In genomic region chr13:31967155-31967554, GRCh38 we compare ENCODE assay signal across 17 cellular contexts.
A peak's percentile ranks its signal among the peaks of the same experiment; 100 is the strongest.
DNase-seq lines count a peak whose midpoint lies in the region; ATAC-seq and TF ChIP-seq lines count a peak whose summit lies in the region.
"Had no signal": no experiment of that assay in that cellular context is flagged by ENCODE, and none has a peak within 500 bp of the region (broad histone marks: within the 10 kb centered on the region; RNA-seq: fewer than 3 reads in every experiment).

No MANE protein-coding gene starts in this region.

- H2AFZ ChIP-seq in Loucy (ENCODE audit: low read length) (no peak overlapping the region), mammary epithelial cell (ENCODE audit: low read depth, low read length) (no peak overlapping the region)

- 94% methylated on average over 1 of the region's 1 CpG for WGBS in mammary epithelial cell (ENCODE audit: low coverage, missing lambda C conversion rate)

- POLR2A ChIA-PET in CD4-positive, alpha-beta T cell (lab: Charles Lee), result interaction anchor here (1.0 kb wide), 1 partner anchor 38 kb away, joined by 7 read pairs; no protein-coding TSS in a partner anchor

- H3K27me3 Mint-ChIP-seq in osteocyte (ENCODE audit: unreplicated experiment), result peaks cover 4% of the 10 kb centered on the region
- H3K27me3 Mint-ChIP-seq in CD4-positive, alpha-beta T cell, result no peaks in the 10 kb centered on the region

- CTCF ChIA-PET in mammary epithelial cell (lab: Charles Lee; ENCODE audit: low non-redundant PET), result no interaction called here
- CTCF ChIA-PET in CD4-positive, alpha-beta T cell (lab: Charles Lee), result interaction anchor here (0.9 to 1.0 kb wide), 2 partner anchors 12 to 31 kb away, joined by 3 read pairs; no protein-coding TSS in a partner anchor

- H3K79me2 ChIP-seq in Loucy (ENCODE audit: insufficient read depth, low read length) (no peaks in the 10 kb centered on the region), mammary epithelial cell (ENCODE audit: insufficient read depth, low read length) (no peaks in the 10 kb centered on the region)

- dilution Hi-C loops in mammary epithelial cell (cut with HindIII; ENCODE audit: low sequenced_read_pairs), result no loop called here

- H3K36me3 ChIP-seq in Loucy (ENCODE audit: insufficient read depth, low read length) (no peaks in the 10 kb centered on the region), mammary epithelial cell (ENCODE audit: insufficient read depth, low read length) (no peaks in the 10 kb centered on the region), WERI-Rb-1 (peaks cover 3% of the 10 kb centered on the region)
- H3K36me3 ChIP-seq: gastrocnemius medialis, uterus had no signal

- no TSS peak for BruUV-seq in mammary epithelial cell (replicated peaks; lab: Mats Ljungman, UMichigan)

- H3K4me1 ChIP-seq in Loucy (ENCODE audit: insufficient read depth, low read length, poor library complexity, severe bottlenecking) (no peaks in the 10 kb centered on the region), mammary epithelial cell (ENCODE audit: insufficient read depth, low read length) (peaks cover 12% of the 10 kb centered on the region)
- H3K4me1 ChIP-seq: gastrocnemius medialis, uterus had no signal

- TF ChIP-seq CTCF in Loucy (conservative IDR thresholded peaks at IDR 0.05; ENCODE audit: low read length) (peak; percentile 46), mammary epithelial cell (conservative IDR thresholded peaks at IDR 0.05 in 1 of 2, IDR thresholded peaks at IDR 0.05 in 1 of 2; ENCODE audit: extremely low read depth in 1 of 2, insufficient read depth in 1 of 2, low read depth in 1 of 2, low read length in 2 of 2) (peak; percentile 14 to 29), osteocyte (IDR thresholded peaks at IDR 0.05) (peak; percentile 20), WERI-Rb-1 (IDR thresholded peaks at IDR 0.05; ENCODE audit: low read depth, low read length) (no peak)
- no peak for TF ChIP-seq CTCF in CD4-positive, alpha-beta T cell (IDR thresholded peaks at IDR 0.05)

- H3K9me3 ChIP-seq in Loucy (ENCODE audit: insufficient read depth, low read depth, low read length) (no peaks in the 10 kb centered on the region; the same call in 1 of the 2 replicates), mammary epithelial cell (replicated peaks; ENCODE audit: insufficient read depth, low read length) (no peaks in the 10 kb centered on the region), WERI-Rb-1 (ENCODE audit: severe bottlenecking) (no peaks in the 10 kb centered on the region)
- no peaks in the 10 kb centered on the region for H3K9me3 ChIP-seq in CD4-positive, alpha-beta T cell (ENCODE audit: control insufficient read depth, low read length)
- H3K9me3 ChIP-seq: gastrocnemius medialis, uterus had no signal

- no peak for ATAC-seq in GM19023 (IDR thresholded peaks at IDR 0.05; ENCODE audit: unreplicated experiment)
- ATAC-seq in CD4-positive, alpha-beta T cell (ENCODE audit: poor library complexity), result no peak
- ATAC-seq: gastrocnemius medialis; naive thymus-derived CD4-positive, alpha-beta T cell; stimulated activated naive CD8-positive, alpha-beta T cell treated with anti-CD3 and anti-CD28 coated beads, Interleukin-15, amount 100 ng/mL, for 72 hours; WTC11 had no signal

- H3K4me3 ChIP-seq in Loucy (ENCODE audit: low read length, poor library complexity, severe bottlenecking) (no peak overlapping the region), mammary epithelial cell (replicated peaks in 1 of 3; ENCODE audit: insufficient read depth in 1 of 3, low read depth in 2 of 3, low read length in 3 of 3) (no peak overlapping the region), WERI-Rb-1 (ENCODE audit: low read depth, low read length) (no peak overlapping the region)
- H3K4me3 ChIP-seq: gastrocnemius medialis, uterus had no signal

- H3F3A ChIP-seq in Loucy (ENCODE audit: low read depth), result no peaks in the 10 kb centered on the region

- no peak overlapping the region for H3K4me3 Mint-ChIP-seq in osteocyte (ENCODE audit: unreplicated experiment)
- H3K4me3 Mint-ChIP-seq in CD4-positive, alpha-beta T cell, result no peak overlapping the region
- H3K4me3 Mint-ChIP-seq: naive thymus-derived CD4-positive, alpha-beta T cell; stimulated activated naive CD8-positive, alpha-beta T cell treated with anti-CD3 and anti-CD28 coated beads, Interleukin-15, amount 100 ng/mL, for 72 hours; WTC11 had no signal

- in situ Hi-C loops in mammary epithelial cell (cut with MboI; ENCODE audit: low sequenced_read_pairs in 2 of 2), result no loop called here

- H3K4me2 ChIP-seq in Loucy (ENCODE audit: low read depth, low read length, poor library complexity, severe bottlenecking), result no peak overlapping the region
- H3K4me2 ChIP-seq in mammary epithelial cell (ENCODE audit: insufficient read depth, low read depth, low read length), result no peak overlapping the region

- H3K4me1 Mint-ChIP-seq in osteocyte (ENCODE audit: unreplicated experiment), result peaks cover 25% of the 10 kb centered on the region
- H3K4me1 Mint-ChIP-seq in CD4-positive, alpha-beta T cell (ENCODE audit: low read depth), result no peaks in the 10 kb centered on the region
- H3K4me1 Mint-ChIP-seq: stimulated activated naive CD8-positive, alpha-beta T cell treated with anti-CD3 and anti-CD28 coated beads, Interleukin-15, amount 100 ng/mL, for 72 hours; WTC11 had no signal

- H3K9me2 ChIP-seq in Loucy (replicated peaks; ENCODE audit: low read depth, low read length), result no peaks in the 10 kb centered on the region

- DNase-seq in NCI-H82 (lab: John Stamatoyannopoulos, UW) (peak; percentile 24), NCI-H82 treated with DMSO at 0.1 percent for 48 hours (lab: John Stamatoyannopoulos, UW; ENCODE audit: unreplicated experiment) (no peak), mammary epithelial cell (no peak), osteocyte (ENCODE audit: extremely low spot score, unreplicated experiment) (no peak), WERI-Rb-1 (no peak)
- DNase-seq in CD4-positive, alpha-beta T cell, result no peak
- DNase-seq: gastrocnemius medialis; GOT3; naive thymus-derived CD4-positive, alpha-beta T cell; NCI-H1694 treated with DMSO at 0.1 percent for 48 hours; NCI-H510A; stimulated activated naive CD8-positive, alpha-beta T cell treated with anti-CD3 and anti-CD28 coated beads, Interleukin-15, amount 100 ng/mL, for 72 hours; T-helper 1 cell; uterus had no signal

- H3K36me3 Mint-ChIP-seq in osteocyte (ENCODE audit: unreplicated experiment), result no peaks in the 10 kb centered on the region
- no peaks in the 10 kb centered on the region for H3K36me3 Mint-ChIP-seq in CD4-positive, alpha-beta T cell (ENCODE audit: low read depth)

- intact Hi-C loops in mammary epithelial cell (cut with micrococcal nuclease), result no loop called here
- intact Hi-C loops in CD4-positive, alpha-beta T cell (cut with DNase I, micrococcal nuclease), result no loop called here

- peaks cover 5% of the 10 kb centered on the region for H3K9me3 Mint-ChIP-seq in osteocyte (ENCODE audit: unreplicated experiment)
- peaks cover 3% of the 10 kb centered on the region for H3K9me3 Mint-ChIP-seq in CD4-positive, alpha-beta T cell

- H3K27ac Mint-ChIP-seq in osteocyte (ENCODE audit: unreplicated experiment), result no peak overlapping the region
- H3K27ac Mint-ChIP-seq in CD4-positive, alpha-beta T cell, result no peak overlapping the region
- H3K27ac Mint-ChIP-seq: naive thymus-derived CD4-positive, alpha-beta T cell; WTC11 had no signal

- H3K9ac ChIP-seq in Loucy (ENCODE audit: low read depth, low read length, poor library complexity, severe bottlenecking) (no peak overlapping the region), mammary epithelial cell (ENCODE audit: insufficient read depth, low read length) (no peak overlapping the region)

- H3K27ac ChIP-seq in mammary epithelial cell (ENCODE audit: insufficient read depth, low read depth, low read length), result no peak overlapping the region
- no peak overlapping the region for H3K27ac ChIP-seq in WERI-Rb-1
- no peak overlapping the region for H3K27ac ChIP-seq in CD4-positive, alpha-beta T cell (ENCODE audit: low read depth, low read length)
- H3K27ac ChIP-seq: gastrocnemius medialis, uterus had no signal

- H4K20me1 ChIP-seq in Loucy (ENCODE audit: insufficient read depth, low read length, poor library complexity, severe bottlenecking), result no peaks in the 10 kb centered on the region
- no peaks in the 10 kb centered on the region for H4K20me1 ChIP-seq in mammary epithelial cell (ENCODE audit: insufficient read depth, low read length)

- H3K27me3 ChIP-seq in Loucy (ENCODE audit: insufficient read depth, low read length, poor library complexity, severe bottlenecking) (no peaks in the 10 kb centered on the region), mammary epithelial cell (ENCODE audit: insufficient read depth, low read length) (no peaks in the 10 kb centered on the region), WERI-Rb-1 (ENCODE audit: insufficient read depth, low read depth, severe bottlenecking) (no peaks in the 10 kb centered on the region)
- no peaks in the 10 kb centered on the region for H3K27me3 ChIP-seq in CD4-positive, alpha-beta T cell (ENCODE audit: control insufficient read depth, insufficient read depth, low read length)
- H3K27me3 ChIP-seq: gastrocnemius medialis, uterus had no signal

Comparison
In these comparisons a context has a peak if more than half of its experiments do, and no peak if none do; other contexts are left out.
1. CTCF ChIP-seq: peak in Loucy (single experiment), mammary epithelial cell (2 of 2) and osteocyte (single experiment); none in WERI-Rb-1 (single experiment) and CD4-positive, alpha-beta T cell (single experiment).